19 cellular contexts compared by ENCODE assay signal in the genomic region with DNA sequence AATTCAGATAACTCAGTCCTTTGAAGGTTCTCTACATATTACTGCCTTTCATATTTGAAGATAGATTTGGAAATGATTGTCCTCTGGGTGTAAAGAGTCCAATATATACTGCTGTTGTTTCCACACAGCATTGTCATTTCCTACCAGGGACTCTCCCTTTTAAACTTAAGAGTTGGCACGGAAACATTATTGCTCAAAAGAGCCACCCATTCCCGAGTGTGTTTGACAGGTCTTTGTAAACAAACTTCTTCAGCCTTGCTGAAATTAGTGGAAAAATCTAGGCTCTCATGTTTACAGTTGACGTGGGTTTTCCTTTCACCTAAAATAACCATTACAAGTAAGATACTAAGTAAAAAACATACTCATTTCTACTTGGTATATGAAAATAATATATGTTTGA.
DNase-seq lines count a peak whose midpoint lies in the region; ATAC-seq, FAIRE-seq and TF ChIP-seq lines count a peak whose summit lies in the region.
"Had no signal": no experiment of that assay in that cellular context is flagged by ENCODE, and none has a peak within 500 bp of the region (broad histone marks: within the 10 kb centered on the region; RNA-seq: fewer than 3 reads in every experiment).

No MANE protein-coding gene starts in this region.

- TF ChIP-seq POLR2A in spleen (IDR thresholded peaks at IDR 0.05) (no peak), GM12891 (IDR thresholded peaks at IDR 0.05; ENCODE audit: low read depth, low read length) (no peak)

- H3K4me3 ChIP-seq in LNCaP clone FGC (ENCODE audit: low read depth, low read length): no peak overlapping the region; the same call in 1 of the 2 replicates
- H3K4me3 ChIP-seq in ascending aorta: no peak overlapping the region
- no peak overlapping the region for H3K4me3 ChIP-seq in spleen
- H3K4me3 ChIP-seq: colonic mucosa had no signal

- H3K36me3 ChIP-seq in ascending aorta: no peaks in the 10 kb centered on the region
- no peaks in the 10 kb centered on the region for H3K36me3 ChIP-seq in spleen
- H3K36me3 ChIP-seq: BE2C, colonic mucosa had no signal

- H3K27me3 ChIP-seq in ascending aorta (no peaks in the 10 kb centered on the region), spleen (replicated peaks in 1 of 7) (no peaks in the 10 kb centered on the region)
- H3K27me3 ChIP-seq: BE2C, colonic mucosa had no signal

- DNase-seq in LNCaP clone FGC (ENCODE audit: low read depth) (peak; percentile 40), ascending aorta (ENCODE audit: low spot score in 2 of 2) (no peak), left lobe of liver (ENCODE audit: low spot score) (peak; percentile 57), spleen (no peak), GM12891 (ENCODE audit: insufficient read length, low spot score) (no peak), GM20000 (ENCODE audit: low spot score) (no peak)
- DNase-seq: activated effector memory CD4-positive, alpha-beta T cell treated with anti-CD3 and anti-CD28 coated beads, Interleukin-2, amount 50 U/mL, for 16 hours; BE2C; colonic mucosa; DMS79 treated with DMSO at 0.1 percent for 48 hours; erythroblast; H9; kidney glomerular epithelial cell; naive B cell; SIG-M5; T-helper 2 cell had no signal

- no peak for FAIRE-seq in GM12891 (lab: Jason Lieb, UNC)
- FAIRE-seq: astrocyte had no signal

- intact Hi-C loops in ascending aorta (cut with DNase I): loop anchor here (5.0 kb wide), 1 partner anchor 111 kb away; the partner anchor contains the start of gene LIMCH1
- intact Hi-C loops in spleen (cut with DNase I; ENCODE audit: low total_unique reads): no loop called here

- H3K27ac ChIP-seq in ascending aorta (peak overlapping the region; percentile 73 to 78), spleen (peak overlapping the region in 6 of 8 donors; percentile 29 to 66 (median 46))
- H3K27ac ChIP-seq: colonic mucosa had no signal

- H3K4me1 ChIP-seq in ascending aorta (peaks cover 13 to 53% of the 10 kb centered on the region in 2 donors), spleen (peaks cover 0 to 29% (median 11%) of the 10 kb centered on the region in 6 donors)
- H3K4me1 ChIP-seq: colonic mucosa had no signal

- TF ChIP-seq CTCF in LNCaP clone FGC (IDR thresholded peaks at IDR 0.05; ENCODE audit: control insufficient read depth, extremely low read depth, insufficient read depth) (no peak), ascending aorta (IDR thresholded peaks at IDR 0.05) (no peak), spleen (IDR thresholded peaks at IDR 0.05 in 8 of 11, conservative IDR thresholded peaks at IDR 0.05 in 3 of 11) (no peak), GM20000 (IDR thresholded peaks at IDR 0.05; ENCODE audit: extremely low read depth, missing control alignments) (no peak)

- H3K9me3 ChIP-seq in ascending aorta (no peaks in the 10 kb centered on the region), spleen (peaks cover 0 to 5% (median 0%) of the 10 kb centered on the region in 8 donors)
- H3K9me3 ChIP-seq: BE2C, colonic mucosa had no signal

- ATAC-seq in left lobe of liver (peak; percentile 76), HG03469 (IDR thresholded peaks at IDR 0.05; ENCODE audit: unreplicated experiment) (no peak)
- ATAC-seq: activated CD4-positive, CD25-positive, alpha-beta regulatory T cell treated with anti-CD3 and anti-CD28 coated beads, Interleukin-2, amount 50 U/mL, for 24 hours had no signal

- 34 to 55% (median 42%) methylated on average over 3 of the region's 3 CpGs for WGBS in spleen, 5 donors

TF ChIP-seq in GM12891, 5 proteins besides CTCF, POLR2A, EP300 and RAD21:
- no peak for TF ChIP-seq PAX5 (IDR thresholded peaks at IDR 0.05; ENCODE audit: insufficient read depth, low read length, severe bottlenecking)
- no peak for TF ChIP-seq SPI1 (IDR thresholded peaks at IDR 0.05; ENCODE audit: low read depth, low read length)
- TF ChIP-seq TAF1 (IDR thresholded peaks at IDR 0.05; ENCODE audit: low read depth, low read length): no peak
- TF ChIP-seq POU2F2 (IDR thresholded peaks at IDR 0.05; ENCODE audit: low read depth, low read length): no peak
- no peak for TF ChIP-seq POLR2AphosphoS5 (IDR thresholded peaks at IDR 0.05; ENCODE audit: low read depth, low read length)

Comparison
In these comparisons a context has a peak if more than half of its experiments do, and no peak if none do; other contexts are left out.
1. DNase-seq: peak in LNCaP clone FGC (single experiment) and left lobe of liver (single experiment); none in ascending aorta (0 of 2), spleen (single experiment), GM12891 (single experiment) and GM20000 (single experiment).